ENCODE assay signal across 12 cellular contexts in genomic region chr2:178279142-178279541, GRCh38.
A peak's percentile ranks its signal among the peaks of the same experiment; 100 is the strongest.
DNase-seq lines count a peak whose midpoint lies in the region; ATAC-seq and TF ChIP-seq lines count a peak whose summit lies in the region.
"Had no signal": no experiment of that assay in that cellular context is flagged by ENCODE, and none has a peak within 500 bp of the region (broad histone marks: within the 10 kb centered on the region; RNA-seq: fewer than 3 reads in every experiment).

No MANE protein-coding gene starts in this region.

- DNase-seq in GM23338 (ENCODE audit: low spot score) (peak; percentile 54), SK-N-SH (no peak), fibroblast of pulmonary artery (ENCODE audit: low read depth) (peak; percentile 95), retinal pigment epithelial cell (ENCODE audit: low read depth) (peak; percentile 77), endodermal cell (no peak), H7 (no peak)
- no peak for DNase-seq in activated CD4-positive, alpha-beta T cell treated with anti-CD3 and anti-CD28 coated beads, Interleukin-2, amount 10 ng/mL, durations not matched to agents 24 days and 14 days
- DNase-seq: DND-41; effector memory CD4-positive, alpha-beta T cell; KBM-7 had no signal

- H3K4me3 Mint-ChIP-seq in GM23338 (no peak overlapping the region), endodermal cell (no peak overlapping the region)
- H3K4me3 Mint-ChIP-seq in activated CD4-positive, alpha-beta T cell treated with anti-CD3 and anti-CD28 coated beads, Interleukin-2, amount 10 ng/mL, durations not matched to agents 24 days and 14 days, result no peak overlapping the region
- H3K4me3 Mint-ChIP-seq: WTC11 had no signal

- H3K79me2 ChIP-seq in GM23338 (replicated peaks; ENCODE audit: insufficient read depth), result no peaks in the 10 kb centered on the region
- no peaks in the 10 kb centered on the region; the same call in 1 of the 2 replicates for H3K79me2 ChIP-seq in SK-N-SH (ENCODE audit: insufficient read depth)

- H3F3A ChIP-seq in GM23338 (replicated peaks; ENCODE audit: low read depth), result no peaks in the 10 kb centered on the region
- peaks cover 22% of the 10 kb centered on the region for H3F3A ChIP-seq in SK-N-SH (replicated peaks; ENCODE audit: insufficient read depth)

- peaks cover 4% of the 10 kb centered on the region for H3K27me3 Mint-ChIP-seq in GM23338 (ENCODE audit: insufficient read depth, low read depth, poor library complexity)
- no peaks in the 10 kb centered on the region for H3K27me3 Mint-ChIP-seq in endodermal cell (ENCODE audit: insufficient read depth)
- peaks cover 26% of the 10 kb centered on the region for H3K27me3 Mint-ChIP-seq in activated CD4-positive, alpha-beta T cell treated with anti-CD3 and anti-CD28 coated beads, Interleukin-2, amount 10 ng/mL, durations not matched to agents 24 days and 14 days

- H3K4me3 ChIP-seq in GM23338 (no peak overlapping the region), SK-N-SH (ENCODE audit: low read depth in 2 of 2, low read length in 1 of 2) (no peak overlapping the region), fibroblast of pulmonary artery (replicated peaks; ENCODE audit: low read depth, low read length) (no peak overlapping the region), retinal pigment epithelial cell (ENCODE audit: low read length) (no peak overlapping the region), endodermal cell (ENCODE audit: low read length) (no peak overlapping the region), H7 (ENCODE audit: insufficient read depth, low read depth, low read length) (no peak overlapping the region)

- H3K9me3 ChIP-seq in SK-N-SH (no peaks in the 10 kb centered on the region), endodermal cell (ENCODE audit: control insufficient read depth, low read length) (no peaks in the 10 kb centered on the region)

- 28% methylated on average over 2 of the region's 2 CpGs for WGBS in SK-N-SH (ENCODE audit: low lambda C conversion rate)
- 87 to 100% methylated on average over 1 to 2 of the region's 2 CpGs for WGBS in endodermal cell (ENCODE audit: insufficient coverage in 1 of 2, insufficient read length in 1 of 2), 2 experiments

- intact Hi-C loops in activated CD4-positive, alpha-beta T cell treated with anti-CD3 and anti-CD28 coated beads, Interleukin-2, amount 10 ng/mL, durations not matched to agents 24 days and 14 days (cut with micrococcal nuclease), result no loop called here

- TF ChIP-seq CTCF in GM23338 (conservative IDR thresholded peaks at IDR 0.05; ENCODE audit: low read depth in 2 of 2) (no peak), SK-N-SH (IDR thresholded peaks at IDR 0.05) (no peak), fibroblast of pulmonary artery (IDR thresholded peaks at IDR 0.05; ENCODE audit: low read length, missing control alignments) (no peak), retinal pigment epithelial cell (conservative IDR thresholded peaks at IDR 0.05; ENCODE audit: low read depth, low read length) (no peak), endodermal cell (conservative IDR thresholded peaks at IDR 0.05) (no peak)

- H3K27ac Mint-ChIP-seq in GM23338 (no peak overlapping the region), endodermal cell (no peak overlapping the region)
- H3K27ac Mint-ChIP-seq in activated CD4-positive, alpha-beta T cell treated with anti-CD3 and anti-CD28 coated beads, Interleukin-2, amount 10 ng/mL, durations not matched to agents 24 days and 14 days, result no peak overlapping the region
- H3K27ac Mint-ChIP-seq: WTC11 had no signal

- H3K36me3 Mint-ChIP-seq in GM23338 (ENCODE audit: low read depth), result no peaks in the 10 kb centered on the region
- no peaks in the 10 kb centered on the region for H3K36me3 Mint-ChIP-seq in endodermal cell (ENCODE audit: low read depth)
- no peaks in the 10 kb centered on the region for H3K36me3 Mint-ChIP-seq in activated CD4-positive, alpha-beta T cell treated with anti-CD3 and anti-CD28 coated beads, Interleukin-2, amount 10 ng/mL, durations not matched to agents 24 days and 14 days (ENCODE audit: low read depth)
- H3K36me3 Mint-ChIP-seq: WTC11 had no signal

- POLR2A ChIA-PET in SK-N-SH (lab: Yijun Ruan, JAX), result no interaction called here

- H3K9ac ChIP-seq in SK-N-SH (peak overlapping the region; percentile 5; the same call in 1 of the 2 replicates), endodermal cell (ENCODE audit: extremely low read depth, low read length, poor library complexity, severe bottlenecking) (no peak overlapping the region)

- H3K27ac ChIP-seq in GM23338 (ENCODE audit: low read depth), result no peak overlapping the region
- peak overlapping the region; percentile 17 to 87; a peak in 2 of 4 replicates for H3K27ac ChIP-seq in SK-N-SH (ENCODE audit: low read depth in 2 of 2, low read length in 1 of 2)
- H3K27ac ChIP-seq in endodermal cell (ENCODE audit: low read depth, low read length), result no peak overlapping the region

- no peak for TF ChIP-seq RAD21 in SK-N-SH (IDR thresholded peaks at IDR 0.05; ENCODE audit: low read length)

- H3K4me1 Mint-ChIP-seq in GM23338, result peaks cover 24% of the 10 kb centered on the region
- peaks cover 28% of the 10 kb centered on the region for H3K4me1 Mint-ChIP-seq in endodermal cell
- H3K4me1 Mint-ChIP-seq in activated CD4-positive, alpha-beta T cell treated with anti-CD3 and anti-CD28 coated beads, Interleukin-2, amount 10 ng/mL, durations not matched to agents 24 days and 14 days, result no peaks in the 10 kb centered on the region

- H3K4me2 ChIP-seq in GM23338, result no peak overlapping the region
- peak overlapping the region; percentile 35; the same call in 1 of the 2 replicates for H3K4me2 ChIP-seq in SK-N-SH

- H4K20me1 ChIP-seq in GM23338 (replicated peaks; ENCODE audit: insufficient read depth) (no peaks in the 10 kb centered on the region), SK-N-SH (ENCODE audit: insufficient read depth) (no peaks in the 10 kb centered on the region)

- TF ChIP-seq EP300 in SK-N-SH (IDR thresholded peaks at IDR 0.05; ENCODE audit: borderline replicate concordance in 1 of 2, low read depth in 1 of 2, low read length in 1 of 2), result peak; percentile 46 to 70; a peak in 3 of 4 replicates

- no peaks in the 10 kb centered on the region for H3K9me2 ChIP-seq in GM23338 (ENCODE audit: insufficient read depth)
- H3K9me2 ChIP-seq in SK-N-SH, result no peaks in the 10 kb centered on the region

- H3K9me3 Mint-ChIP-seq in GM23338, result no peaks in the 10 kb centered on the region
- H3K9me3 Mint-ChIP-seq in endodermal cell, result no peaks in the 10 kb centered on the region
- H3K9me3 Mint-ChIP-seq in activated CD4-positive, alpha-beta T cell treated with anti-CD3 and anti-CD28 coated beads, Interleukin-2, amount 10 ng/mL, durations not matched to agents 24 days and 14 days, result no peaks in the 10 kb centered on the region

- H2AFZ ChIP-seq in GM23338 (no peak overlapping the region), SK-N-SH (ENCODE audit: low read depth) (no peak overlapping the region)

- CTCF ChIA-PET in SK-N-SH (lab: Yijun Ruan, JAX), result interaction anchor here (0.9 to 1.5 kb wide), 3 partner anchors 14 to 135 kb away, joined by 4 to 5 read pairs (median 4); no protein-coding TSS in a partner anchor

- no peaks in the 10 kb centered on the region for H3K27me3 ChIP-seq in GM23338 (ENCODE audit: insufficient read depth)
- H3K27me3 ChIP-seq in SK-N-SH (ENCODE audit: insufficient read depth), result no peaks in the 10 kb centered on the region
- H3K27me3 ChIP-seq in endodermal cell (ENCODE audit: control insufficient read depth, insufficient read depth, low read length, poor library complexity, severe bottlenecking), result no peaks in the 10 kb centered on the region
- no peaks in the 10 kb centered on the region for H3K27me3 ChIP-seq in H7 (ENCODE audit: control insufficient read depth, insufficient read depth, low read length)

- H3K36me3 ChIP-seq in GM23338 (ENCODE audit: insufficient read depth), result no peaks in the 10 kb centered on the region
- H3K36me3 ChIP-seq in SK-N-SH (replicated peaks in 1 of 2; ENCODE audit: control insufficient read depth in 1 of 2, insufficient read depth in 2 of 2, low read length in 1 of 2), result no peaks in the 10 kb centered on the region
- H3K36me3 ChIP-seq in endodermal cell (ENCODE audit: control insufficient read depth, insufficient read depth, low read length), result no peaks in the 10 kb centered on the region
- no peaks in the 10 kb centered on the region for H3K36me3 ChIP-seq in H7 (replicated peaks; ENCODE audit: control insufficient read depth, insufficient read depth, low read length)

- no peak for ATAC-seq in GM23338
- ATAC-seq in GM18517 (IDR thresholded peaks at IDR 0.05; ENCODE audit: unreplicated experiment), result no peak
- ATAC-seq: WTC11 had no signal

- H3K4me1 ChIP-seq in GM23338 (ENCODE audit: insufficient read depth), result peaks cover 14% of the 10 kb centered on the region; the same call in 1 of the 2 replicates
- peaks cover 4 to 28% of the 10 kb centered on the region in 2 experiments; a peak in 3 of 4 replicates for H3K4me1 ChIP-seq in SK-N-SH (ENCODE audit: control insufficient read depth in 1 of 2, insufficient read depth in 2 of 2, low read depth in 1 of 2, low read length in 1 of 2)
- peaks cover 3% of the 10 kb centered on the region for H3K4me1 ChIP-seq in endodermal cell (ENCODE audit: control insufficient read depth, insufficient read depth, low read length)

TF ChIP-seq in GM23338, 12 proteins besides CTCF, POLR2A, EP300 and RAD21 (continues in another document):
- no peak for TF ChIP-seq ZNF114 (CRISPR knock-in tag; IDR thresholded peaks at IDR 0.05)
- no peak for TF ChIP-seq JUNB (IDR thresholded peaks at IDR 0.05; ENCODE audit: unreplicated experiment)
- TF ChIP-seq EZH2phosphoT487 (IDR thresholded peaks at IDR 0.05; ENCODE audit: unreplicated experiment), result no peak
- no peak for TF ChIP-seq NANOG (IDR thresholded peaks at IDR 0.05; ENCODE audit: borderline replicate concordance)

TF ChIP-seq in SK-N-SH, 30 proteins besides CTCF, POLR2A, EP300 and RAD21 (continues in another document):
- TF ChIP-seq PBX3 (IDR thresholded peaks at IDR 0.05), result peak; percentile 81
- TF ChIP-seq POLR2AphosphoS5 (IDR thresholded peaks at IDR 0.05; ENCODE audit: low read depth, low read length), result peak; percentile 64; the same call in 1 of the 2 replicates
- peak; percentile 23; the same call in 1 of the 2 replicates for TF ChIP-seq YY1 (IDR thresholded peaks at IDR 0.05; ENCODE audit: low read depth)
- no peak for TF ChIP-seq CHD2 (IDR thresholded peaks at IDR 0.05; ENCODE audit: low read length, partially characterized antibody)
- no peak for TF ChIP-seq GABPA (IDR thresholded peaks at IDR 0.05; ENCODE audit: low read depth)
- TF ChIP-seq TEAD4 (IDR thresholded peaks at IDR 0.05; ENCODE audit: borderline replicate concordance, insufficient read depth), result peak; percentile 87
- TF ChIP-seq MEF2A (IDR thresholded peaks at IDR 0.05; ENCODE audit: borderline replicate concordance, low read depth), result no peak

Comparison
In these comparisons a context has a peak if more than half of its experiments do, and no peak if none do; other contexts are left out.
1. DNase-seq: peak in GM23338 (single experiment), fibroblast of pulmonary artery (single experiment) and retinal pigment epithelial cell (single experiment); none in SK-N-SH (single experiment), endodermal cell (single experiment), activated CD4-positive, alpha-beta T cell treated with anti-CD3 and anti-CD28 coated beads, Interleukin-2, amount 10 ng/mL, durations not matched to agents 24 days and 14 days (single experiment) and H7 (single experiment).
2. H3K27ac ChIP-seq: peak in SK-N-SH (2 of 2); none in GM23338 (single experiment) and endodermal cell (single experiment).